In the genomic region with DNA sequence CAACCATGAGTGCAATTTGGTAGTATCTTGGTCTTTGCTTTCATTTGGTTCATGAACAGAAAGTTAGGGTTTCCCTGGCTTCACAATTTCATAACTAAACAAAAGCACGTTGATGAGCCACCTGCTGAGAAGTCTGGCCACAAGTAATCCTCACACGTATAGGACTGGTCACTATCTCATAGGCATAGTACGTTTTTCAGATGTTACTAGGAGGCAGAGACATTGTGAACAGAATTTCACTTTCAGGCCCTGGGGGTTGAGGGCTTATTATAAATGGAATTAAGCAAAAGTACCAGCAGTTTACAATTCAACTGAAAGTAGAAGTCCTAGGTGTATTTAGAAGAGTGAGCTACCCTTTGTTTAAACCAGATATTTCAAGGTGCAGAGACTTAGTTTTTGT, we compare ENCODE assay signal across 23 cellular contexts.
"Had no signal": no experiment of that assay in that cellular context is flagged by ENCODE, and none has a peak within 500 bp of the region (broad histone marks: within the 10 kb centered on the region; RNA-seq: fewer than 3 reads in every experiment).

No MANE protein-coding gene starts in this region.

- H3K9me3 Mint-ChIP-seq: mesothelial cell of epicardium; naive thymus-derived CD4-positive, alpha-beta T cell; natural killer cell treated with Interleukin-12 subunit alpha and Interleukin-12 subunit beta and Interleukin-15 and Interleukin-18, amount 100 ng/mL, for 72 hours; stimulated activated memory B cell treated with anti-CD40 and anti-IgM and Interleukin-4, amounts not matched to agents 10 μg/mL and 1 μg/mL and 100 μg/mL, for 72 hours; stimulated activated naive CD8-positive, alpha-beta T cell treated with anti-CD3 and anti-CD28 coated beads, Interleukin-15, amount 100 ng/mL, for 72 hours had no signal

- H3K4me1 ChIP-seq: right atrium auricular region, right lobe of liver, tibial nerve, vagina had no signal

- H3K27me3 Mint-ChIP-seq: natural killer cell treated with Interleukin-12 subunit alpha and Interleukin-12 subunit beta and Interleukin-15 and Interleukin-18, amount 100 ng/mL, for 72 hours; progenitor cell of endocrine pancreas; stimulated activated memory B cell treated with anti-CD40 and anti-IgM and Interleukin-4, amounts not matched to agents 10 μg/mL and 1 μg/mL and 100 μg/mL, for 72 hours; stimulated activated naive CD8-positive, alpha-beta T cell treated with anti-CD3 and anti-CD28 coated beads, Interleukin-15, amount 100 ng/mL, for 72 hours had no signal

- H3K4me3 ChIP-seq: left ventricle myocardium inferior, lung, ovary, right atrium auricular region, right lobe of liver, smooth muscle cell, tibial nerve, upper lobe of left lung, vagina had no signal

- H3K9me3 ChIP-seq: left ventricle myocardium inferior, ovary, right atrium auricular region, right lobe of liver, tibial nerve, upper lobe of left lung, vagina had no signal

- H3K27ac ChIP-seq: left ventricle myocardium inferior, ovary, right atrium auricular region, right lobe of liver, tibial nerve, upper lobe of left lung, vagina had no signal

- H3K27me3 ChIP-seq: ovary, right atrium auricular region, right lobe of liver, tibial nerve, upper lobe of left lung, vagina had no signal

- H3K4me3 Mint-ChIP-seq: mesothelial cell of epicardium; naive thymus-derived CD4-positive, alpha-beta T cell; natural killer cell treated with Interleukin-12 subunit alpha and Interleukin-12 subunit beta and Interleukin-15 and Interleukin-18, amount 100 ng/mL, for 72 hours; stimulated activated memory B cell treated with anti-CD40 and anti-IgM and Interleukin-4, amounts not matched to agents 10 μg/mL and 1 μg/mL and 100 μg/mL, for 72 hours; stimulated activated naive CD8-positive, alpha-beta T cell treated with anti-CD3 and anti-CD28 coated beads, Interleukin-15, amount 100 ng/mL, for 72 hours had no signal

- H3K36me3 ChIP-seq: ovary, right lobe of liver had no signal

- H3K4me2 ChIP-seq: smooth muscle cell had no signal

- ATAC-seq: naive thymus-derived CD4-positive, alpha-beta T cell; natural killer cell treated with Interleukin-12 subunit alpha and Interleukin-12 subunit beta and Interleukin-15 and Interleukin-18, amount 100 ng/mL, for 72 hours; right lobe of liver; stimulated activated memory B cell treated with anti-CD40 and anti-IgM and Interleukin-4, amounts not matched to agents 10 μg/mL and 1 μg/mL and 100 μg/mL, for 72 hours; stimulated activated naive CD8-positive, alpha-beta T cell treated with anti-CD3 and anti-CD28 coated beads, Interleukin-15, amount 100 ng/mL, for 72 hours had no signal

- H3K27ac Mint-ChIP-seq: mesothelial cell of epicardium; naive thymus-derived CD4-positive, alpha-beta T cell; natural killer cell treated with Interleukin-12 subunit alpha and Interleukin-12 subunit beta and Interleukin-15 and Interleukin-18, amount 100 ng/mL, for 72 hours; progenitor cell of endocrine pancreas; stimulated activated memory B cell treated with anti-CD40 and anti-IgM and Interleukin-4, amounts not matched to agents 10 μg/mL and 1 μg/mL and 100 μg/mL, for 72 hours; stimulated activated naive CD8-positive, alpha-beta T cell treated with anti-CD3 and anti-CD28 coated beads, Interleukin-15, amount 100 ng/mL, for 72 hours had no signal

- DNase-seq: islet precursor cell; left ventricle myocardium inferior; mesendoderm; naive thymus-derived CD4-positive, alpha-beta T cell; ovary; right lobe of liver; stimulated activated CD4-positive, alpha-beta T cell treated with anti-CD3 and anti-CD28 coated beads, Interleukin-1b, Interleukin-23, amount 100 ng/mL, for 48 hours; stimulated activated CD4-positive, alpha-beta T cell treated with anti-CD3 and anti-CD28 coated beads, Interleukin-2, amount 100 ng/mL, for 48 hours; stimulated activated CD4-positive, alpha-beta T cell treated with anti-CD3 and anti-CD28 coated beads, Interleukin-4, amount 100 ng/mL, for 4 hours; stimulated activated CD8-positive, alpha-beta memory T cell treated with anti-CD3 and anti-CD28 coated beads, Interleukin-4, amount 100 ng/mL, for 48 hours; stimulated activated naive CD4-positive, alpha-beta T cell treated with Interleukin-2 at 50 U/mL for 16 hours; stimulated activated naive CD8-positive, alpha-beta T cell treated with anti-CD3 and anti-CD28 coated beads, Interleukin-15, amount 100 ng/mL, for 72 hours; substantia nigra; upper lobe of left lung had no signal

- H3K36me3 Mint-ChIP-seq: natural killer cell treated with Interleukin-12 subunit alpha and Interleukin-12 subunit beta and Interleukin-15 and Interleukin-18, amount 100 ng/mL, for 72 hours had no signal

- H3K4me1 Mint-ChIP-seq: mesothelial cell of epicardium; naive thymus-derived CD4-positive, alpha-beta T cell; stimulated activated memory B cell treated with anti-CD40 and anti-IgM and Interleukin-4, amounts not matched to agents 10 μg/mL and 1 μg/mL and 100 μg/mL, for 72 hours; stimulated activated naive CD8-positive, alpha-beta T cell treated with anti-CD3 and anti-CD28 coated beads, Interleukin-15, amount 100 ng/mL, for 72 hours had no signal
